Comparison of ENCODE assay signal across 8 cellular contexts in the genomic region with DNA sequence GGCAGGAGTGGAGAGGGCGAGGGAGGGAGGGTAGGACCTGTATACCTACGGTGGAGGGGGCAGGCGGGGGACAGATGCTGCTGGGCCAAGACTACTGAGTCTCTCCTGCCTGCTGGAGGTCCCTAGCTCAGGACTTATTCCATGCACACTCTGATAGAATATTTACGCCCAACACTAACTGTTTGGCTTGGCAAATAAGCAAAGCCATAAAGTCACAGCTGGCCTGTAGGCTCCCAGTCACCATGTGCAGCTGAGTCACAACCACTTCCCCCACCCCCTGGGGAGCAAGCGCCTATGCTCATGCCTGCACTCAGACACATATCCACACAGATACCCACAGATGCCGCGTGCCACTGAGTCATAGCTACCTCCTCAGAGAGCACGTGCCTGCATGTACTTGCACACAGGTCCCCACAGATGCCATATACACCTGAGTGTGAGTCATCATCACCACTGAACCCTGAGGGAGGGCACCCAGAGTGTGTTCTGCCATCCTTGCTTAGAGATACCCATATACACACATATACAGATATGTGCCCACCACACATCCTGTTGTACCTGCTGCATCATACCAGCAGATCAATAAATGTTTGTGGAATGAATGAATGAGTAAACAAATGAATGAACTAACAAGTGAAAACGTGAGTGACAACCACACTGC.
DNase-seq lines count a peak whose midpoint lies in the region; ATAC-seq and TF ChIP-seq lines count a peak whose summit lies in the region.

No MANE protein-coding gene starts in this region.

- no peaks in the 10 kb centered on the region for H3K36me3 Mint-ChIP-seq in activated CD4-positive, alpha-beta memory T cell treated with anti-CD3 and anti-CD28 coated beads for 36 hours

- no peaks in the 10 kb centered on the region for H3K27me3 Mint-ChIP-seq in activated CD4-positive, alpha-beta memory T cell treated with anti-CD3 and anti-CD28 coated beads for 36 hours

- H3K27ac ChIP-seq in duodenal mucosa (ENCODE audit: low read depth, low read length) = peak overlapping the region; percentile 80
- peak overlapping the region; percentile 77 for H3K27ac ChIP-seq in mesodermal cell (ENCODE audit: low read depth, low read length, severe bottlenecking)

- H3K4me3 Mint-ChIP-seq in activated CD4-positive, alpha-beta memory T cell treated with anti-CD3 and anti-CD28 coated beads for 36 hours = peak overlapping the region; percentile 82

- H3K4me1 ChIP-seq in duodenal mucosa (ENCODE audit: control insufficient read depth in 1 of 2, insufficient read depth in 2 of 2, low read length in 2 of 2) = peaks cover 23 to 30% of the 10 kb centered on the region in 2 donors
- peaks cover 34% of the 10 kb centered on the region for H3K4me1 ChIP-seq in mesodermal cell (ENCODE audit: control insufficient read depth, insufficient read depth, low read length, poor library complexity, severe bottlenecking)

- intact Hi-C loops in activated CD4-positive, alpha-beta memory T cell treated with anti-CD3 and anti-CD28 coated beads for 36 hours (cut with micrococcal nuclease) = loop anchor here (1.0 to 5.0 kb wide), 11 partner anchors 83 to 978 kb away; a partner anchor contains a TSS

- H3K27ac Mint-ChIP-seq in activated CD4-positive, alpha-beta memory T cell treated with anti-CD3 and anti-CD28 coated beads for 36 hours = peak overlapping the region; percentile 95

- H3K9me3 ChIP-seq in duodenal mucosa (ENCODE audit: control insufficient read depth in 1 of 2, low read length in 2 of 2) (no peaks in the 10 kb centered on the region), mesodermal cell (ENCODE audit: control insufficient read depth, low read length) (no peaks in the 10 kb centered on the region)

- no peaks in the 10 kb centered on the region for H3K36me3 ChIP-seq in duodenal mucosa (ENCODE audit: control insufficient read depth in 1 of 2, insufficient read depth in 2 of 2, low read length in 2 of 2)
- no peaks in the 10 kb centered on the region for H3K36me3 ChIP-seq in mesodermal cell (ENCODE audit: control insufficient read depth, insufficient read depth, low read length)

- POLR2A ChIA-PET in activated CD4-positive, alpha-beta memory T cell treated with anti-CD3 and anti-CD28 coated beads for 36 hours (lab: Charles Lee) = interaction anchor here (0.5 to 3.5 kb wide), 10 partner anchors 81 to 548 kb away, joined by 3 to 19 read pairs (median 4); a partner anchor contains a TSS

- no peaks in the 10 kb centered on the region for H3K9me3 Mint-ChIP-seq in activated CD4-positive, alpha-beta memory T cell treated with anti-CD3 and anti-CD28 coated beads for 36 hours

- H3K9ac ChIP-seq in duodenal mucosa (ENCODE audit: low read depth in 1 of 2, low read length in 2 of 2) = peak overlapping the region; percentile 80 to 95

- peaks cover 30% of the 10 kb centered on the region for H3K4me1 Mint-ChIP-seq in activated CD4-positive, alpha-beta memory T cell treated with anti-CD3 and anti-CD28 coated beads for 36 hours (ENCODE audit: low read depth)

- no peak for DNase-seq in GM12864 (ENCODE audit: low read depth)
- DNase-seq in NCI-H510A (lab: John Stamatoyannopoulos, UW) = peak; percentile 45
- peak; percentile 98 for DNase-seq in activated CD4-positive, alpha-beta memory T cell treated with anti-CD3 and anti-CD28 coated beads for 36 hours
- peak; percentile 76 to 88 for DNase-seq in stimulated activated CD8-positive, alpha-beta memory T cell treated with anti-CD3 and anti-CD28 coated beads, Interleukin-2, amount 100 ng/mL, for 48 hours (ENCODE audit: low read depth in 2 of 2)
- no peak for DNase-seq in NCI-H187 (lab: John Stamatoyannopoulos, UW)

- no peak for TF ChIP-seq CTCF in GM12864 (IDR thresholded peaks at IDR 0.05; ENCODE audit: low read depth, low read length, missing control alignments)

- CTCF ChIA-PET in activated CD4-positive, alpha-beta memory T cell treated with anti-CD3 and anti-CD28 coated beads for 36 hours (lab: Charles Lee) = interaction anchor here (0.5 to 4.4 kb wide), 22 partner anchors 11 to 623 kb away, joined by 3 to 49 read pairs (median 4); a partner anchor contains a TSS

- peak; percentile 35 for ATAC-seq in HG02852 (IDR thresholded peaks at IDR 0.05; ENCODE audit: unreplicated experiment)

- 86 to 93% methylated on average over 7 of the region's 9 CpGs for WGBS in mesodermal cell (ENCODE audit: insufficient coverage in 2 of 2), 2 experiments

- H3K27me3 ChIP-seq in duodenal mucosa (ENCODE audit: control insufficient read depth in 1 of 2, insufficient read depth in 2 of 2, low read length in 2 of 2) = no peaks in the 10 kb centered on the region

- H3K4me3 ChIP-seq in GM12864 (ENCODE audit: low read depth, low read length) (peak overlapping the region; percentile 83), duodenal mucosa (ENCODE audit: low read depth in 1 of 2, low read length in 2 of 2) (peak overlapping the region; percentile 89 to 91), mesodermal cell (ENCODE audit: extremely low read depth, insufficient read depth, low read length, poor library complexity, severe bottlenecking) (no peak overlapping the region)

Comparison
In these comparisons a context has a peak if more than half of its experiments do, and no peak if none do; other contexts are left out.
1. DNase-seq: peak in NCI-H510A (single experiment), activated CD4-positive, alpha-beta memory T cell treated with anti-CD3 and anti-CD28 coated beads for 36 hours (single experiment) and stimulated activated CD8-positive, alpha-beta memory T cell treated with anti-CD3 and anti-CD28 coated beads, Interleukin-2, amount 100 ng/mL, for 48 hours (2 of 2); none in GM12864 (single experiment) and NCI-H187 (0 of 2).